1 cellular context compared by ENCODE assay signal in the genomic region with DNA sequence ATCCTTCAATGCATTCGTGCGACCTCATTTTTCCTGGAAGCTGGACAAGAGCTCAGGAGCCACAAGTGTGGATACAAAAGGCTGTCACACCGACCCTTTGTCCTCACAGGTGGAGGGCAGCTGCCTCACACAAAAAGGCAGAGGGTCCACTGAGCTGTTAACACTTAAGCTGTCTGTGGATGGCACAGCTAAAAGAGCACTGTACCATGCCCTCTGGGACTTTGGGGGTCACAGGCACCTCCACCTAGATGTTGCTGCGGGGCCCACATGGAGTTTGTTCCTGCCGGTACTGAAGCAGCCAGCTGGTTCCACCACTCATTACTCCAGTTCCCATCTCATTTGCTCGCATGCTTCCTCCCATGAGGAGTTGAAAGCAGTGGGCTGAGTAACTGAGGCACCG.
TF ChIP-seq lines count a peak whose summit lies in the region.

No MANE protein-coding gene starts in this region.

TF ChIP-seq in K562, 482 proteins besides CTCF, POLR2A, EP300 and RAD21:
- TF ChIP-seq STAG1 (CRISPR knock-in tag; IDR thresholded peaks at IDR 0.05; ENCODE audit: borderline replicate concordance) (0 out of 2 replicates have a peak, but pooled peaks have one; percentile 7), FOXJ3 (CRISPR knock-in tag; IDR thresholded peaks at IDR 0.05) (no peak), MYBL2 (IDR thresholded peaks at IDR 0.05; ENCODE audit: low read depth) (no peak), MYBL2 (CRISPR knock-in tag; IDR thresholded peaks at IDR 0.05; ENCODE audit: borderline replicate concordance) (no peak)
